In genomic region chr12:67873355-67873754, GRCh38 we compare ENCODE assay signal across 25 cellular contexts.
"Had no signal": no experiment of that assay in that cellular context is flagged by ENCODE, and none has a peak within 500 bp of the region (broad histone marks: within the 10 kb centered on the region; RNA-seq: fewer than 3 reads in every experiment).

No MANE protein-coding gene starts in this region.

- H3K4me3 ChIP-seq: esophagus muscularis mucosa, left lung, lower lobe of right lung, skin epidermis, uterus had no signal

- H3K4me1 ChIP-seq: esophagus muscularis mucosa, left lung, lower lobe of right lung, uterus had no signal

- H3K9me3 ChIP-seq: esophagus muscularis mucosa, left lung, lower lobe of right lung, uterus had no signal

- H3K27ac ChIP-seq: esophagus muscularis mucosa, left lung, lower lobe of right lung, skin epidermis, uterus had no signal

- H3K36me3 ChIP-seq: esophagus muscularis mucosa, left lung, lower lobe of right lung, uterus had no signal

- H3K4me3 Mint-ChIP-seq: activated B cell treated with CpG ODN at 0.5 μM for 24 hours; activated naive CD8-positive, alpha-beta T cell; activated T-cell treated with anti-CD3 and anti-CD28 coated beads, Interleukin-2, amount 50 U/mL, for 72 hours; central memory CD8-positive, alpha-beta T cell; dendritic cell treated with granulocyte-macrophage colony-stimulating factor and Interleukin-4, amounts not matched to agents 40 ng/mL and 50 ng/mL, for 4 days; nephron; stimulated activated effector memory CD8-positive, alpha-beta T cell treated with anti-CD3 and anti-CD28 coated beads, Interleukin-12 subunit alpha, Interleukin-12 subunit beta, amount 100 ng/mL, for 72 hours; stimulated activated naive CD8-positive, alpha-beta T cell treated with anti-CD3 and anti-CD28 coated beads, Interleukin-15, amount 100 ng/mL, for 72 hours; type B pancreatic cell had no signal

- H3K9me3 Mint-ChIP-seq: dendritic cell treated with granulocyte-macrophage colony-stimulating factor and Interleukin-4, amounts not matched to agents 40 ng/mL and 50 ng/mL, for 4 days; stimulated activated effector memory CD8-positive, alpha-beta T cell treated with anti-CD3 and anti-CD28 coated beads, Interleukin-12 subunit alpha, Interleukin-12 subunit beta, amount 100 ng/mL, for 72 hours had no signal

- ATAC-seq: activated T-cell treated with anti-CD3 and anti-CD28 coated beads, Interleukin-2, amount 50 U/mL, for 72 hours; left lung; lower lobe of right lung; sciatic nerve; stimulated activated effector memory CD8-positive, alpha-beta T cell treated with anti-CD3 and anti-CD28 coated beads, Interleukin-12 subunit alpha, Interleukin-12 subunit beta, amount 100 ng/mL, for 72 hours; stimulated activated naive CD8-positive, alpha-beta T cell treated with anti-CD3 and anti-CD28 coated beads, Interleukin-15, amount 100 ng/mL, for 72 hours had no signal

- H3K4me1 Mint-ChIP-seq: central memory CD8-positive, alpha-beta T cell; nephron; stimulated activated effector memory CD8-positive, alpha-beta T cell treated with anti-CD3 and anti-CD28 coated beads, Interleukin-12 subunit alpha, Interleukin-12 subunit beta, amount 100 ng/mL, for 72 hours; stimulated activated naive CD8-positive, alpha-beta T cell treated with anti-CD3 and anti-CD28 coated beads, Interleukin-15, amount 100 ng/mL, for 72 hours had no signal

- H3K27me3 Mint-ChIP-seq: activated B cell treated with CpG ODN at 0.5 μM for 24 hours; activated naive CD8-positive, alpha-beta T cell; dendritic cell treated with granulocyte-macrophage colony-stimulating factor and Interleukin-4, amounts not matched to agents 40 ng/mL and 50 ng/mL, for 4 days; progenitor cell of endocrine pancreas; stimulated activated naive CD8-positive, alpha-beta T cell treated with anti-CD3 and anti-CD28 coated beads, Interleukin-15, amount 100 ng/mL, for 72 hours; type B pancreatic cell had no signal

- DNase-seq: activated B cell treated with CpG ODN at 0.5 μM for 24 hours; activated effector memory CD4-positive, alpha-beta T cell treated with Interleukin-2 at 50 U/mL for 16 hours; activated naive CD4-positive, alpha-beta T cell treated with Interleukin-2 at 50 U/mL for 16 hours; activated T-cell treated with anti-CD3 and anti-CD28 coated beads for 4 hours; activated T-cell treated with anti-CD3 and anti-CD28 coated beads, Interleukin-2, amount 50 U/mL, for 72 hours; anterior cingulate cortex; glutamatergic neuron; left lung; lower lobe of right lung; mesendoderm; stimulated activated CD4-positive, alpha-beta T cell treated with anti-CD3 and anti-CD28 coated beads, Interleukin-12 subunit alpha, Interleukin-12 subunit beta, amount 100 ng/mL, for 4 hours; stimulated activated CD4-positive, alpha-beta T cell treated with anti-CD3 and anti-CD28 coated beads, Interleukin-4, amount 100 ng/mL, for 1 hour; stimulated activated naive CD8-positive, alpha-beta T cell treated with anti-CD3 and anti-CD28 coated beads, Interleukin-15, amount 100 ng/mL, for 72 hours; substantia nigra; uterus had no signal

- H3K27ac Mint-ChIP-seq: activated B cell treated with CpG ODN at 0.5 μM for 24 hours; activated naive CD8-positive, alpha-beta T cell; activated T-cell treated with anti-CD3 and anti-CD28 coated beads, Interleukin-2, amount 50 U/mL, for 72 hours; dendritic cell treated with granulocyte-macrophage colony-stimulating factor and Interleukin-4, amounts not matched to agents 40 ng/mL and 50 ng/mL, for 4 days; nephron; progenitor cell of endocrine pancreas; stimulated activated effector memory CD8-positive, alpha-beta T cell treated with anti-CD3 and anti-CD28 coated beads, Interleukin-12 subunit alpha, Interleukin-12 subunit beta, amount 100 ng/mL, for 72 hours; stimulated activated naive CD8-positive, alpha-beta T cell treated with anti-CD3 and anti-CD28 coated beads, Interleukin-15, amount 100 ng/mL, for 72 hours; type B pancreatic cell had no signal

- H3K36me3 Mint-ChIP-seq: activated naive CD8-positive, alpha-beta T cell; stimulated activated effector memory CD8-positive, alpha-beta T cell treated with anti-CD3 and anti-CD28 coated beads, Interleukin-12 subunit alpha, Interleukin-12 subunit beta, amount 100 ng/mL, for 72 hours had no signal

- H3K27me3 ChIP-seq: esophagus muscularis mucosa, left lung, uterus had no signal
